8 cellular contexts compared by ENCODE assay signal in the genomic region with DNA sequence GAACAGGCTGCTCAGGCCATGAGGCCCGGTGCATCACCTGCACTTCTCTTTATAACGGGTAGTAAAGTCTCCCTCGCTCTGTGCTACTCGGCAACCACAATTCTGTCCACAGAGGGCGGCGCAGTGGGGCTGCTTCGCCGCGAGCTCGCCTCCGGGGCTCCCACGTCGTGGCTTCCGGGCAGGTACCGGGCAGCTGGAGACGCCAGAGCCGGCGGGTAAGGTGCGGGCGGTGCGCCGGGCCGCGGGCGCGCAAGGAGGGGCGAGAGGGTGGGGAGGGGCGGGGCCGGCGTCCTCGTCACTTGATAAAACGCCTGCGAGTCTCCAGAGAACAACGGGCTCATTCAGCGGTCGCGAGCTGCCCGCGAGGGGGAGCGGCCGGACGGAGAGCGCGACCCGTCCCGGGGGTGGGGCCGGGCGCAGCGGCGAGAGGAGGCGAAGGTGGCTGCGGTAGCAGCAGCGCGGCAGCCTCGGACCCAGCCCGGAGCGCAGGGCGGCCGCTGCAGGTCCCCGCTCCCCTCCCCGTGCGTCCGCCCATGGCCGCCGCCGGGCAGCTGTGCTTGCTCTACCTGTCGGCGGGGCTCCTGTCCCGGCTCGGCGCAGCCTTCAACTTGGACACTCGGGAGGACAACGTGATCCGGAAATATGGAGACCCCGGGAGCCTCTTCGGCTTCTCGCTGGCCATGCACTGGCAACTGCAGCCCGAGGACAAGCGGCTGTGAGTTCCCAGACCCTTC. TPM values are rescaled to one million over a fixed set of nuclear protein-coding genes. Genes with fewer than 3 reads are reported as not detected.
A peak's percentile ranks its signal among the peaks of the same experiment; 100 is the strongest.
DNase-seq lines count a peak whose midpoint lies in the region; ATAC-seq and TF ChIP-seq lines count a peak whose summit lies in the region.

Gene ITGA6 (plus strand): TSS at position 331 of the 734 bp plus-strand sequence.

- peak within 1 kb of the TSS in 1 of 7 donors; percentile 50 for H3K27ac Mint-ChIP-seq in CD14-positive monocyte

- peak; percentile 53 for ATAC-seq in HG02623 (IDR thresholded peaks at IDR 0.05; ENCODE audit: unreplicated experiment)
- ATAC-seq in HG03439 (IDR thresholded peaks at IDR 0.05; ENCODE audit: unreplicated experiment) = no peak

- peaks cover 24% of the 10 kb centered on the region for H3K4me1 Mint-ChIP-seq in CD14-positive monocyte

- peak within 1 kb of the TSS; percentile 24 for H3K4me3 ChIP-seq in endocrine pancreas (ENCODE audit: control insufficient read depth, insufficient read depth, low read length)

- no peaks in the 10 kb centered on the region for H3K9me3 ChIP-seq in endocrine pancreas (ENCODE audit: control insufficient read depth, low read length)

- no peaks in the 10 kb centered on the region for H3K27me3 ChIP-seq in endocrine pancreas (ENCODE audit: control insufficient read depth, insufficient read depth, low read length)

- DNase-seq in CD14-positive monocyte (ENCODE audit: low spot score) = peak; percentile 48
- DNase-seq in NCI-H82 treated with DMSO at 0.1 percent for 48 hours (lab: John Stamatoyannopoulos, UW; ENCODE audit: unreplicated experiment) = peak; percentile 78
- DNase-seq in activated CD8-positive, alpha-beta memory T cell treated with anti-CD3 and anti-CD28 coated beads, Interleukin-2, amount 50 U/mL, for 24 hours (ENCODE audit: extremely low read depth) = peak; percentile 36
- DNase-seq in mesenteric fat pad (ENCODE audit: low spot score) = peak; percentile 91
- DNase-seq in stimulated activated CD8-positive, alpha-beta memory T cell treated with anti-CD3 and anti-CD28 coated beads, Interleukin-12 subunit alpha, Interleukin-12 subunit beta, amount 100 ng/mL, for 4 hours (ENCODE audit: low read depth) = peak; percentile 69

- H3K4me1 ChIP-seq in endocrine pancreas (ENCODE audit: control insufficient read depth, insufficient read depth, low read length) = no peaks in the 10 kb centered on the region

- no peaks in the 10 kb centered on the region for H3K36me3 ChIP-seq in endocrine pancreas (ENCODE audit: control insufficient read depth, insufficient read depth, low read length)

- TF ChIP-seq CTCF in CD14-positive monocyte (IDR thresholded peaks at IDR 0.05) = no peak

- peaks cover 46 to 65% (median 58%) of the 10 kb centered on the region in 3 donors for H3K27me3 Mint-ChIP-seq in CD14-positive monocyte (ENCODE audit: low read depth in 3 of 3)

- no peak within 1 kb of the TSS for H3K9ac ChIP-seq in endocrine pancreas (ENCODE audit: control insufficient read depth, insufficient read depth, low read length)

- peaks cover 0 to 4% (median 3%) of the 10 kb centered on the region in 7 donors for H3K9me3 Mint-ChIP-seq in CD14-positive monocyte

- intact Hi-C loops in CD14-positive monocyte (cut with micrococcal nuclease) = loop anchor here in 1 of 2 donors (10.0 kb wide), 1 partner anchor 133 kb away; no protein-coding TSS in a partner anchor

- peak within 1 kb of the TSS; percentile 79 to 91 for H3K4me3 Mint-ChIP-seq in CD14-positive monocyte

- peaks cover 2 to 3% of the 10 kb centered on the region in 2 donors for H3K36me3 Mint-ChIP-seq in CD14-positive monocyte

RNA-seq across cellular contexts. Expression of gene ITGA6, which starts in this region (rescaled TPM):
- under 1 TPM; 0.20 to 0.36 TPM for polyA plus RNA-seq in CD14-positive monocyte
- 71.6 TPM for total RNA-seq in mesenteric fat pad

Comparison
In these comparisons a context has a peak if more than half of its experiments do, and no peak if none do; other contexts are left out.
1. Peak in DNase-seq in CD14-positive monocyte; RNA of the gene not detected or under 1 TPM.
2. DNase-seq: peak in every context shown above with its lines; median percentile 91 in mesenteric fat pad; 78 in NCI-H82 treated with DMSO at 0.1 percent for 48 hours; 69 in stimulated activated CD8-positive, alpha-beta memory T cell treated with anti-CD3 and anti-CD28 coated beads, Interleukin-12 subunit alpha, Interleukin-12 subunit beta, amount 100 ng/mL, for 4 hours; 48 in CD14-positive monocyte; 36 in activated CD8-positive, alpha-beta memory T cell treated with anti-CD3 and anti-CD28 coated beads, Interleukin-2, amount 50 U/mL, for 24 hours.